In genomic region chr3:63565220-63565619, GRCh38 we compare ENCODE assay signal across 28 cellular contexts.
DNase-seq lines count a peak whose midpoint lies in the region; TF ChIP-seq lines count a peak whose summit lies in the region.
"Had no signal": no experiment of that assay in that cellular context is flagged by ENCODE, and none has a peak within 500 bp of the region (broad histone marks: within the 10 kb centered on the region; RNA-seq: fewer than 3 reads in every experiment).

No MANE protein-coding gene starts in this region.

- H3K27me3 Mint-ChIP-seq in brain, result no peaks in the 10 kb centered on the region
- H3K27me3 Mint-ChIP-seq: memory B cell had no signal

- no peaks in the 10 kb centered on the region for H3K36me3 Mint-ChIP-seq in brain
- H3K36me3 Mint-ChIP-seq: activated naive CD8-positive, alpha-beta T cell; memory B cell had no signal

- H3K4me3 ChIP-seq in retinal pigment epithelial cell (ENCODE audit: low read length), result no peak overlapping the region
- H3K4me3 ChIP-seq: ascending aorta, dorsolateral prefrontal cortex, skin epidermis, transverse colon had no signal

- peak overlapping the region in 1 of 5 experiments; percentile 41 for H3K27ac Mint-ChIP-seq in brain
- H3K27ac Mint-ChIP-seq: activated naive CD8-positive, alpha-beta T cell; activated T-helper 2 cell treated with anti-CD3 and anti-CD28 coated beads, Interferon-gamma antibody, Interleukin-2, Interleukin-4, amounts not matched to agents 10 μg/mL and 5 μg/mL and 100 μg/mL, durations not matched to agents 14 hours and 24 hours and 36 hours; memory B cell had no signal

- H3K9me3 Mint-ChIP-seq in brain, result peaks cover 0 to 4% (median 0%) of the 10 kb centered on the region in 5 experiments
- H3K9me3 Mint-ChIP-seq: activated T-helper 2 cell treated with anti-CD3 and anti-CD28 coated beads, Interferon-gamma antibody, Interleukin-2, Interleukin-4, amounts not matched to agents 10 μg/mL and 5 μg/mL and 100 μg/mL, durations not matched to agents 14 hours and 24 hours and 36 hours; memory B cell had no signal

- peaks cover 22% of the 10 kb centered on the region for H3K4me1 Mint-ChIP-seq in brain
- H3K4me1 Mint-ChIP-seq: memory B cell had no signal

- DNase-seq in NCI-H748 (lab: John Stamatoyannopoulos, UW; ENCODE audit: unreplicated experiment), result peak; percentile 10
- no peak for DNase-seq in NCI-H748 treated with DMSO at 0.1 percent for 48 hours (lab: John Stamatoyannopoulos, UW)
- peak; percentile 83 for DNase-seq in NCI-H524 treated with DMSO at 0.1 percent for 48 hours (lab: John Stamatoyannopoulos, UW)
- no peak for DNase-seq in retinal pigment epithelial cell (ENCODE audit: low read depth)
- DNase-seq in RKO (ENCODE audit: low spot score), result no peak
- no peak for DNase-seq in medulla oblongata (ENCODE audit: extremely low spot score)
- DNase-seq in DMS79 (lab: John Stamatoyannopoulos, UW), result no peak
- DNase-seq: activated CD4-positive, alpha-beta T cell treated with anti-CD3 and anti-CD28 coated beads, Interleukin-2, amount 50 U/mL, for 48 hours; activated CD4-positive, CD25-positive, alpha-beta regulatory T cell; activated CD8-positive, alpha-beta memory T cell treated with anti-CD3 and anti-CD28 coated beads, Interleukin-2, amount 50 U/mL, for 48 hours; AML-193; cerebellar nuclear complex; DND-41; dorsolateral prefrontal cortex; head of caudate nucleus; NCI-H1105 treated with DMSO at 0.1 percent for 48 hours; NCI-H2081; NCI-H446 treated with DMSO at 0.1 percent for 48 hours; nucleus accumbens; stimulated activated CD4-positive, alpha-beta T cell treated with anti-CD3 and anti-CD28 coated beads, Interleukin-1b, Interleukin-23, amount 100 ng/mL, for 48 hours; T-helper 9 cell; transverse colon had no signal

- H3K4me3 Mint-ChIP-seq in brain, result no peak overlapping the region
- H3K4me3 Mint-ChIP-seq: activated naive CD8-positive, alpha-beta T cell; memory B cell had no signal

- TF ChIP-seq CTCF in brain (conservative IDR thresholded peaks at IDR 0.05) (peak; percentile 34 to 45), retinal pigment epithelial cell (conservative IDR thresholded peaks at IDR 0.05; ENCODE audit: low read depth, low read length) (peak; percentile 33)

Comparison
In these comparisons a context has a peak if more than half of its experiments do, and no peak if none do; other contexts are left out.
1. DNase-seq: peak in NCI-H748 (single experiment) and NCI-H524 treated with DMSO at 0.1 percent for 48 hours (single experiment); none in NCI-H748 treated with DMSO at 0.1 percent for 48 hours (single experiment), retinal pigment epithelial cell (single experiment), RKO (single experiment), medulla oblongata (single experiment) and DMS79 (single experiment).